29 cellular contexts compared by ENCODE assay signal in the genomic region with DNA sequence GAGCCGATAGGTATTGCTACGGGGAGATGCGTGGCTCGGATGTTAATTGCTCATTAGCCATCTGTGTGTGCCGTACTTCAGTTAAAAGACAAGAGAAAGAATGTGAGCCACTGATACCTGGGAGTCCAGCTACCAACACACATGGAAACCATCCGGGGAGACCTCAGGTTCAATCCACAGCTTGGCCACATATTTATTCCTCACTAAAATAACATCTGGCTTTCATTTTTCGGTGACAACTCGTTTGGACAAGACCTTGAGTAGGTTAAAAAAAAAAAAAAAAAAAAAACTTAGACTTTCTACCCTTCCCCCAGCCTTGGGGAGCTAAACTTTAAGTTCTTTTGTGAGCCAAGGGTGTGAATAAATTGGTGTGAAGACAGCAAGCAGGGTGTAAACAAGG.
"Had no signal": no experiment of that assay in that cellular context is flagged by ENCODE, and none has a peak within 500 bp of the region (broad histone marks: within the 10 kb centered on the region; RNA-seq: fewer than 3 reads in every experiment).

No MANE protein-coding gene starts in this region.

- H3K27ac ChIP-seq: ascending aorta, breast epithelium, cardiac muscle cell, epithelial cell of prostate had no signal

- H3K4me3 Mint-ChIP-seq: activated CD4-positive, alpha-beta memory T cell treated with anti-CD3 and anti-CD28 coated beads for 36 hours; activated CD4-positive, alpha-beta T cell treated with anti-CD3 and anti-CD28 coated beads for 36 hours; activated CD4-positive, alpha-beta T cell treated with anti-CD3 and anti-CD28 coated beads, Interleukin-2, amount 10 ng/mL, durations not matched to agents 24 days and 14 days; activated CD8-positive, alpha-beta memory T cell treated with anti-CD3 and anti-CD28 coated beads, Interleukin-2, amount 10 ng/mL, durations not matched to agents 7 days and 5 days; activated CD8-positive, alpha-beta T cell treated with anti-CD3 and anti-CD28 coated beads, Interleukin-2, amount 10 ng/mL, durations not matched to agents 7 days and 5 days; activated naive CD4-positive, alpha-beta T cell treated with anti-CD3 and anti-CD28 coated beads, Interleukin-2, amount 10 ng/mL, durations not matched to agents 7 days and 5 days; activated naive CD8-positive, alpha-beta T cell treated with anti-CD3 and anti-CD28 coated beads, Interleukin-2, amount 10 ng/mL, durations not matched to agents 7 days and 5 days; activated T-helper 1 cell treated with anti-CD3 and anti-CD28 coated beads, Interleukin-12 subunit alpha, Interleukin-12 subunit beta, Interleukin-2, Interleukin-4 antibody, amounts not matched to agents 30 ng/mL and 10 ng/mL and 1 ng/mL, durations not matched to agents 14 hours and 24 hours and 36 hours; brain; effector memory CD8-positive, alpha-beta T cell had no signal

- H3K4me3 ChIP-seq: ascending aorta, breast epithelium, cardiac muscle cell, esophagus squamous epithelium had no signal

- DNase-seq: activated CD4-positive, alpha-beta memory T cell treated with anti-CD3 and anti-CD28 coated beads for 36 hours; activated CD4-positive, alpha-beta T cell treated with anti-CD3 and anti-CD28 coated beads for 36 hours; activated CD4-positive, alpha-beta T cell treated with anti-CD3 and anti-CD28 coated beads, Interleukin-2, amount 10 ng/mL, durations not matched to agents 24 days and 14 days; activated CD4-positive, CD25-positive, alpha-beta regulatory T cell; activated CD4-positive, CD25-positive, alpha-beta regulatory T cell treated with anti-CD3 and anti-CD28 coated beads, Interleukin-2, amount 50 U/mL, for 72 hours; activated CD8-positive, alpha-beta memory T cell treated with anti-CD3 and anti-CD28 coated beads, Interleukin-2, amount 10 ng/mL, durations not matched to agents 7 days and 5 days; activated CD8-positive, alpha-beta memory T cell treated with anti-CD3 and anti-CD28 coated beads, Interleukin-2, amount 50 U/mL, for 4 hours; activated CD8-positive, alpha-beta T cell treated with anti-CD3 and anti-CD28 coated beads, Interleukin-2, amount 10 ng/mL, durations not matched to agents 7 days and 5 days; activated gamma-delta T cell; activated naive CD4-positive, alpha-beta T cell; activated naive CD4-positive, alpha-beta T cell treated with anti-CD3 and anti-CD28 coated beads, Interleukin-2, amount 10 ng/mL, durations not matched to agents 7 days and 5 days; activated naive CD8-positive, alpha-beta T cell treated with anti-CD3 and anti-CD28 coated beads, Interleukin-2, amount 10 ng/mL, durations not matched to agents 7 days and 5 days; activated T-cell treated with anti-CD3 and anti-CD28 coated beads, Interleukin-2, amount 50 U/mL, for 1 hour; activated T-cell treated with anti-CD3 and anti-CD28 coated beads, Interleukin-2, amount 50 U/mL, for 48 hours; central memory CD4-positive, alpha-beta T cell; cortex of kidney; dermis blood vessel endothelial cell; effector CD4-positive, alpha-beta T cell; effector memory CD8-positive, alpha-beta T cell; esophagus squamous epithelium; head of caudate nucleus; T-helper 2 cell had no signal

- H3K9me3 Mint-ChIP-seq: activated CD4-positive, alpha-beta memory T cell treated with anti-CD3 and anti-CD28 coated beads for 36 hours; activated CD4-positive, alpha-beta T cell treated with anti-CD3 and anti-CD28 coated beads, Interleukin-2, amount 10 ng/mL, durations not matched to agents 24 days and 14 days; activated naive CD4-positive, alpha-beta T cell treated with anti-CD3 and anti-CD28 coated beads, Interleukin-2, amount 10 ng/mL, durations not matched to agents 7 days and 5 days; activated naive CD4-positive, alpha-beta T cell treated with anti-CD3 and anti-CD28 coated beads, Interleukin-2, amount 50 U/mL, for 72 hours; activated T-helper 1 cell treated with anti-CD3 and anti-CD28 coated beads, Interleukin-12 subunit alpha, Interleukin-12 subunit beta, Interleukin-2, Interleukin-4 antibody, amounts not matched to agents 30 ng/mL and 10 ng/mL and 1 ng/mL, durations not matched to agents 14 hours and 24 hours and 36 hours had no signal

- H3K4me1 Mint-ChIP-seq: activated CD4-positive, alpha-beta T cell treated with anti-CD3 and anti-CD28 coated beads for 36 hours; activated CD4-positive, alpha-beta T cell treated with anti-CD3 and anti-CD28 coated beads, Interleukin-2, amount 10 ng/mL, durations not matched to agents 24 days and 14 days; activated CD8-positive, alpha-beta memory T cell treated with anti-CD3 and anti-CD28 coated beads, Interleukin-2, amount 10 ng/mL, durations not matched to agents 7 days and 5 days; activated naive CD4-positive, alpha-beta T cell treated with anti-CD3 and anti-CD28 coated beads, Interleukin-2, amount 10 ng/mL, durations not matched to agents 7 days and 5 days; activated naive CD8-positive, alpha-beta T cell treated with anti-CD3 and anti-CD28 coated beads, Interleukin-2, amount 10 ng/mL, durations not matched to agents 7 days and 5 days had no signal

- H3K4me1 ChIP-seq: ascending aorta had no signal

- H3K9me3 ChIP-seq: ascending aorta, breast epithelium, esophagus squamous epithelium had no signal

- H3K27ac Mint-ChIP-seq: activated CD4-positive, alpha-beta memory T cell treated with anti-CD3 and anti-CD28 coated beads for 36 hours; activated CD4-positive, alpha-beta T cell treated with anti-CD3 and anti-CD28 coated beads for 36 hours; activated CD4-positive, alpha-beta T cell treated with anti-CD3 and anti-CD28 coated beads, Interleukin-2, amount 10 ng/mL, durations not matched to agents 24 days and 14 days; activated CD8-positive, alpha-beta memory T cell treated with anti-CD3 and anti-CD28 coated beads, Interleukin-2, amount 10 ng/mL, durations not matched to agents 7 days and 5 days; activated CD8-positive, alpha-beta T cell treated with anti-CD3 and anti-CD28 coated beads, Interleukin-2, amount 10 ng/mL, durations not matched to agents 7 days and 5 days; activated naive CD4-positive, alpha-beta T cell treated with anti-CD3 and anti-CD28 coated beads, Interleukin-2, amount 10 ng/mL, durations not matched to agents 7 days and 5 days; activated naive CD4-positive, alpha-beta T cell treated with anti-CD3 and anti-CD28 coated beads, Interleukin-2, amount 50 U/mL, for 72 hours; activated naive CD8-positive, alpha-beta T cell treated with anti-CD3 and anti-CD28 coated beads, Interleukin-2, amount 10 ng/mL, durations not matched to agents 7 days and 5 days; activated T-helper 1 cell treated with anti-CD3 and anti-CD28 coated beads, Interleukin-12 subunit alpha, Interleukin-12 subunit beta, Interleukin-2, Interleukin-4 antibody, amounts not matched to agents 30 ng/mL and 10 ng/mL and 1 ng/mL, durations not matched to agents 14 hours and 24 hours and 36 hours; brain; effector memory CD8-positive, alpha-beta T cell had no signal

- H3K36me3 ChIP-seq: ascending aorta, breast epithelium, cardiac muscle cell, esophagus squamous epithelium had no signal

- H3K36me3 Mint-ChIP-seq: activated CD4-positive, alpha-beta memory T cell treated with anti-CD3 and anti-CD28 coated beads for 36 hours; activated CD8-positive, alpha-beta memory T cell treated with anti-CD3 and anti-CD28 coated beads, Interleukin-2, amount 10 ng/mL, durations not matched to agents 7 days and 5 days; activated naive CD4-positive, alpha-beta T cell treated with anti-CD3 and anti-CD28 coated beads, Interleukin-2, amount 10 ng/mL, durations not matched to agents 7 days and 5 days; activated naive CD4-positive, alpha-beta T cell treated with anti-CD3 and anti-CD28 coated beads, Interleukin-2, amount 50 U/mL, for 72 hours; activated naive CD8-positive, alpha-beta T cell treated with anti-CD3 and anti-CD28 coated beads, Interleukin-2, amount 10 ng/mL, durations not matched to agents 7 days and 5 days; brain had no signal

- H3K27me3 Mint-ChIP-seq: activated CD4-positive, alpha-beta T cell treated with anti-CD3 and anti-CD28 coated beads, Interleukin-2, amount 10 ng/mL, durations not matched to agents 24 days and 14 days; activated CD8-positive, alpha-beta memory T cell treated with anti-CD3 and anti-CD28 coated beads, Interleukin-2, amount 10 ng/mL, durations not matched to agents 7 days and 5 days; activated naive CD4-positive, alpha-beta T cell treated with anti-CD3 and anti-CD28 coated beads, Interleukin-2, amount 10 ng/mL, durations not matched to agents 7 days and 5 days; activated naive CD8-positive, alpha-beta T cell treated with anti-CD3 and anti-CD28 coated beads, Interleukin-2, amount 10 ng/mL, durations not matched to agents 7 days and 5 days had no signal

- H3K27me3 ChIP-seq: ascending aorta, breast epithelium, cardiac muscle cell, esophagus squamous epithelium had no signal

- ATAC-seq: activated CD4-positive, alpha-beta T cell treated with anti-CD3 and anti-CD28 coated beads for 36 hours; activated CD8-positive, alpha-beta memory T cell treated with anti-CD3 and anti-CD28 coated beads, Interleukin-2, amount 10 ng/mL, durations not matched to agents 7 days and 5 days; activated CD8-positive, alpha-beta T cell treated with anti-CD3 and anti-CD28 coated beads, Interleukin-2, amount 10 ng/mL, durations not matched to agents 7 days and 5 days; activated naive CD4-positive, alpha-beta T cell treated with anti-CD3 and anti-CD28 coated beads, Interleukin-2, amount 50 U/mL, for 72 hours; effector memory CD8-positive, alpha-beta T cell had no signal
